22 cellular contexts compared by ENCODE assay signal in the genomic region with DNA sequence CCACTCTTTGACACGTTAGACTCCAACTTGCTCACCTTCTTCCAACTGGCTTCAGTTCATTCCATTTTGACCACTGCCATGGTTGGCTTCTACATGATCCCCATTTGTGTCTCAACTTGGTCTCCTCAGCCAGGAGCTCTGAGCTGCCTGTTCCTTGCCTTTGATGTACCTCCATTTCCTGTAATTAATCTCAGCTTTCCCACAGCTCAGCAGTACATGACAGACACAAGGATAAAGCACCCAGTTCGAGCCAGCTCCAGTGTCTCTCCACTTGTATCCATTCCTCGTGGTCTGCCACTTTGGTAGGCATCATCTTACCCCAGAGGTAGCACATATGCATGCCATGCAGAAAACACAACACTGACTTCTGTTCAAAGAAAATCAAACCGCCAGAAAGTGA.
"Had no signal": no experiment of that assay in that cellular context is flagged by ENCODE, and none has a peak within 500 bp of the region (broad histone marks: within the 10 kb centered on the region; RNA-seq: fewer than 3 reads in every experiment).

No MANE protein-coding gene starts in this region.

- ATAC-seq: gastrocnemius medialis, natural killer cell had no signal

- H3K36me3 Mint-ChIP-seq: activated naive CD8-positive, alpha-beta T cell treated with anti-CD3 and anti-CD28 coated beads for 36 hours; natural killer cell had no signal

- H3K27me3 ChIP-seq: esophagus squamous epithelium, gastrocnemius medialis, upper lobe of left lung had no signal

- DNase-seq: activated B cell treated with CpG ODN at 0.5 μM for 24 hours; activated CD4-positive, alpha-beta memory T cell treated with anti-CD3 and anti-CD28 coated beads for 36 hours; activated CD4-positive, alpha-beta T cell treated with anti-CD3 and anti-CD28 coated beads for 4 hours; activated gamma-delta T cell; activated naive CD8-positive, alpha-beta T cell treated with anti-CD3 and anti-CD28 coated beads for 36 hours; amniotic stem cell; cerebellar nuclear complex; cortex of kidney; endodermal cell; esophagus squamous epithelium; gastrocnemius medialis; hypothalamus; midbrain; natural killer cell; spleen; stimulated activated CD4-positive, alpha-beta T cell treated with anti-CD3 and anti-CD28 coated beads, Interleukin-4, amount 100 ng/mL, for 1 hour; stimulated activated naive CD4-positive, alpha-beta T cell; T1000; upper lobe of left lung had no signal

- H3K4me3 Mint-ChIP-seq: activated B cell treated with CpG ODN at 0.5 μM for 24 hours; activated CD4-positive, alpha-beta memory T cell treated with anti-CD3 and anti-CD28 coated beads for 36 hours; activated naive CD8-positive, alpha-beta T cell treated with anti-CD3 and anti-CD28 coated beads for 36 hours; endodermal cell; natural killer cell; T-helper 1 cell treated with Interleukin-12 subunit alpha and Interleukin-12 subunit beta and Interleukin-4 antibody, amounts not matched to agents 30 μg/mL and 1 μg/mL, for 36 hours had no signal

- H3K9me3 Mint-ChIP-seq: activated B cell treated with CpG ODN at 0.5 μM for 24 hours; activated CD4-positive, alpha-beta memory T cell treated with anti-CD3 and anti-CD28 coated beads for 36 hours; activated naive CD8-positive, alpha-beta T cell treated with anti-CD3 and anti-CD28 coated beads for 36 hours; endodermal cell; natural killer cell; T-helper 1 cell treated with Interleukin-12 subunit alpha and Interleukin-12 subunit beta and Interleukin-4 antibody, amounts not matched to agents 30 μg/mL and 1 μg/mL, for 36 hours had no signal

- H3K36me3 ChIP-seq: esophagus squamous epithelium, gastrocnemius medialis, spleen, thoracic aorta, upper lobe of left lung had no signal

- H3K4me1 ChIP-seq: esophagus squamous epithelium, gastrocnemius medialis, upper lobe of left lung had no signal

- H3K27me3 Mint-ChIP-seq: activated CD4-positive, alpha-beta memory T cell treated with anti-CD3 and anti-CD28 coated beads for 36 hours; progenitor cell of endocrine pancreas had no signal

- H3K27ac Mint-ChIP-seq: activated B cell treated with CpG ODN at 0.5 μM for 24 hours; activated naive CD8-positive, alpha-beta T cell treated with anti-CD3 and anti-CD28 coated beads for 36 hours; endodermal cell; natural killer cell; progenitor cell of endocrine pancreas; T-helper 1 cell treated with Interleukin-12 subunit alpha and Interleukin-12 subunit beta and Interleukin-4 antibody, amounts not matched to agents 30 μg/mL and 1 μg/mL, for 36 hours had no signal

- H3K4me3 ChIP-seq: esophagus squamous epithelium, gastrocnemius medialis, spleen, thoracic aorta, upper lobe of left lung had no signal

- H3K27ac ChIP-seq: esophagus squamous epithelium, gastrocnemius medialis, spleen, thoracic aorta, upper lobe of left lung had no signal

- H3K9me3 ChIP-seq: esophagus squamous epithelium, gastrocnemius medialis, spleen, thoracic aorta, upper lobe of left lung had no signal

- H3K4me1 Mint-ChIP-seq: activated B cell treated with CpG ODN at 0.5 μM for 24 hours, natural killer cell had no signal
